In the genomic region with DNA sequence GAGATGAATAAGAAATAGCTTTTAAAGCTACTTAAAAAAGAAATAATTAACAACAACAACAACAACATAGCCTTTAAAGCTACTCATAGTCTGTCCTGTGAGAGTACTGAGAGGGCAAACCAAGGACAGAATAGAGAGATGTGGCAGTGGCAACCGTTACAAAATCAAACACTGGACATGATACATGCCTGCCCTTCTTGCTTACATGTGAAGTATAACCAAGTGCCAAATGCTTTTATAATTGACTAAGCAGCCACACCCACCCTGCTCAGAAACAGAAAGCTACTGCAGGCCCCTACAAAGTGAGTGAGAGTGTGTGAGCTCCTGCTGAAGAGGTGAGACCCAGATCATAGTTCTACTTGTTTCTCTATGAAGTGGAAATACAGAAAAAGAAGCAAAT, we compare ENCODE assay signal across 1 cellular context.
TF ChIP-seq lines count a peak whose summit lies in the region.

No MANE protein-coding gene starts in this region.

TF ChIP-seq in IMR-90, 13 proteins besides CTCF, POLR2A, EP300 and RAD21:
- TF ChIP-seq MAZ (IDR thresholded peaks at IDR 0.05; ENCODE audit: borderline replicate concordance, low read depth, low read length): no peak
- no peak for TF ChIP-seq MAFK (IDR thresholded peaks at IDR 0.05; ENCODE audit: low read depth, low read length)
- no peak for TF ChIP-seq RFX5 (IDR thresholded peaks at IDR 0.05; ENCODE audit: low read depth, low read length)
- no peak for TF ChIP-seq NFE2L2 (IDR thresholded peaks at IDR 0.05; ENCODE audit: low read depth, low read length)
- TF ChIP-seq, protein P1, sequence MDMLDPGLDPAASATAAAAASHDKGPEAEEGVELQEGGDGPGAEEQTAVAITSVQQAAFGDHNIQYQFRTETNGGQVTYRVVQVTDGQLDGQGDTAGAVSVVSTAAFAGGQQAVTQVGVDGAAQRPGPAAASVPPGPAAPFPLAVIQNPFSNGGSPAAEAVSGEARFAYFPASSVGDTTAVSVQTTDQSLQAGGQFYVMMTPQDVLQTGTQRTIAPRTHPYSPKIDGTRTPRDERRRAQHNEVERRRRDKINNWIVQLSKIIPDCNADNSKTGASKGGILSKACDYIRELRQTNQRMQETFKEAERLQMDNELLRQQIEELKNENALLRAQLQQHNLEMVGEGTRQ (IDR thresholded peaks at IDR 0.05; ENCODE audit: low read depth, low read length): no peak
- TF ChIP-seq, protein P2, sequence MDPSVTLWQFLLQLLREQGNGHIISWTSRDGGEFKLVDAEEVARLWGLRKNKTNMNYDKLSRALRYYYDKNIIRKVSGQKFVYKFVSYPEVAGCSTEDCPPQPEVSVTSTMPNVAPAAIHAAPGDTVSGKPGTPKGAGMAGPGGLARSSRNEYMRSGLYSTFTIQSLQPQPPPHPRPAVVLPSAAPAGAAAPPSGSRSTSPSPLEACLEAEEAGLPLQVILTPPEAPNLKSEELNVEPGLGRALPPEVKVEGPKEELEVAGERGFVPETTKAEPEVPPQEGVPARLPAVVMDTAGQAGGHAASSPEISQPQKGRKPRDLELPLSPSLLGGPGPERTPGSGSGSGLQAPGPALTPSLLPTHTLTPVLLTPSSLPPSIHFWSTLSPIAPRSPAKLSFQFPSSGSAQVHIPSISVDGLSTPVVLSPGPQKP (IDR thresholded peaks at IDR 0.05; ENCODE audit: borderline replicate concordance, low read depth, low read length): no peak
- TF ChIP-seq RCOR1 (IDR thresholded peaks at IDR 0.05; ENCODE audit: insufficient replicate concordance, low read length): no peak
- TF ChIP-seq CHD1 (IDR thresholded peaks at IDR 0.05; ENCODE audit: low read depth, low read length): no peak
- TF ChIP-seq FOS (IDR thresholded peaks at IDR 0.05; ENCODE audit: low read depth, low read length): no peak
- no peak for TF ChIP-seq BHLHE40 (IDR thresholded peaks at IDR 0.05; ENCODE audit: low read depth, low read length)
- no peak for TF ChIP-seq CEBPB (IDR thresholded peaks at IDR 0.05; ENCODE audit: low read depth, low read length)
- TF ChIP-seq MXI1 (IDR thresholded peaks at IDR 0.05; ENCODE audit: borderline replicate concordance, low read depth, low read length): no peak
- TF ChIP-seq SMC3 (IDR thresholded peaks at IDR 0.05; ENCODE audit: low read depth, low read length): no peak
